In genomic region chr7:100016209-100016901, GRCh38 we compare ENCODE assay signal across 8 cellular contexts. TPM values are rescaled to one million over a fixed set of nuclear protein-coding genes. Genes with fewer than 3 reads are reported as not detected.
DNase-seq lines count a peak whose midpoint lies in the region; ATAC-seq and TF ChIP-seq lines count a peak whose summit lies in the region.

No MANE protein-coding gene starts in this region.

- peak overlapping the region; percentile 92 for H3K9ac ChIP-seq in NT2/D1 (ENCODE audit: insufficient read length, low read depth)

- CTCF ChIA-PET in Caco-2 (lab: Charles Lee), result interaction anchor here (0.7 kb wide), 1 partner anchor 66 kb away, joined by 3 read pairs; no protein-coding TSS in a partner anchor

- H3K9me3 Mint-ChIP-seq in Caco-2 (ENCODE audit: unreplicated experiment), result no peaks in the 10 kb centered on the region

- TF ChIP-seq POLR2A in GM18505 (IDR thresholded peaks at IDR 0.05; ENCODE audit: borderline replicate concordance, extremely low read depth, insufficient read depth, insufficient read length), result no peak

- no peaks in the 10 kb centered on the region for H3K36me3 ChIP-seq in Caco-2 (ENCODE audit: control insufficient read depth, insufficient read depth, low read length)
- H3K36me3 ChIP-seq in NT2/D1 (ENCODE audit: insufficient read depth, insufficient read length, low read length), result peaks cover 18% of the 10 kb centered on the region
- peaks cover 6% of the 10 kb centered on the region for H3K36me3 ChIP-seq in effector memory CD4-positive, alpha-beta T cell (ENCODE audit: control insufficient read depth, insufficient read depth, low read length)
- H3K36me3 ChIP-seq in mucosa of descending colon (ENCODE audit: low read depth), result no peaks in the 10 kb centered on the region

- H3K4me3 Mint-ChIP-seq in Caco-2 (ENCODE audit: unreplicated experiment), result peak overlapping the region; percentile 91

- ATAC-seq in mucosa of descending colon, result peak; percentile 52
- ATAC-seq in GM18505 (IDR thresholded peaks at IDR 0.05; ENCODE audit: unreplicated experiment), result no peak

- intact Hi-C loops in Caco-2 (cut with micrococcal nuclease; ENCODE audit: unreplicated experiment), result loop anchor here (1.0 kb wide), 1 partner anchor 37 kb away; no protein-coding TSS in a partner anchor
- intact Hi-C loops in mucosa of descending colon (cut with DNase I, micrococcal nuclease), result no loop called here

- H3K4me3 ChIP-seq in Caco-2 (ENCODE audit: low read depth, low read length), result peak overlapping the region; percentile 82
- H3K4me3 ChIP-seq in NT2/D1 (ENCODE audit: insufficient read length, low read depth), result peak overlapping the region; percentile 88
- peak overlapping the region; percentile 91 for H3K4me3 ChIP-seq in effector memory CD4-positive, alpha-beta T cell (ENCODE audit: insufficient read depth, low read depth, low read length, poor library complexity, severe bottlenecking)
- peak overlapping the region; percentile 98 for H3K4me3 ChIP-seq in mucosa of descending colon

- peak overlapping the region; percentile 90 for H3K27ac Mint-ChIP-seq in Caco-2 (ENCODE audit: unreplicated experiment)

- H3K4me1 ChIP-seq in Caco-2, result peaks cover 18% of the 10 kb centered on the region
- H3K4me1 ChIP-seq in NT2/D1 (ENCODE audit: insufficient read depth, insufficient read length), result no peaks in the 10 kb centered on the region
- peaks cover 15% of the 10 kb centered on the region for H3K4me1 ChIP-seq in effector memory CD4-positive, alpha-beta T cell (ENCODE audit: control insufficient read depth, insufficient read depth, low read length, poor library complexity, severe bottlenecking)
- peaks cover 40% of the 10 kb centered on the region for H3K4me1 ChIP-seq in mucosa of descending colon (ENCODE audit: low read depth)

- peaks cover 14% of the 10 kb centered on the region for H3K4me1 Mint-ChIP-seq in Caco-2 (ENCODE audit: low read depth, unreplicated experiment)

- peak in 1 of 2 experiments; percentile 11 for TF ChIP-seq CTCF in Caco-2 (IDR thresholded peaks at IDR 0.05; ENCODE audit: insufficient read depth in 1 of 2, low read depth in 1 of 2, low read length in 1 of 2, severe bottlenecking in 1 of 2, unreplicated experiment in 1 of 2)
- no peak for TF ChIP-seq CTCF in mucosa of descending colon (IDR thresholded peaks at IDR 0.05)

- TSS peak; percentile 65 for BruUV-seq in Caco-2 (replicated peaks; lab: Mats Ljungman, UMichigan)

- H3K9me3 ChIP-seq in Caco-2 (no peaks in the 10 kb centered on the region), NT2/D1 (ENCODE audit: insufficient read depth, low read length) (no peaks in the 10 kb centered on the region), mucosa of descending colon (no peaks in the 10 kb centered on the region)
- H3K9me3 ChIP-seq in effector memory CD4-positive, alpha-beta T cell (ENCODE audit: control insufficient read depth, low read length), result no peaks in the 10 kb centered on the region

- peaks cover 43% of the 10 kb centered on the region for H3K36me3 Mint-ChIP-seq in Caco-2 (ENCODE audit: insufficient read depth, unreplicated experiment)

- DNase-seq in Caco-2 (no peak), NT2/D1 (ENCODE audit: low read depth, low spot score) (no peak), mucosa of descending colon (peak in 1 of 3 donors; percentile 62), NCI-H1694 (lab: John Stamatoyannopoulos, UW) (no peak), COR-L47 (lab: John Stamatoyannopoulos, UW) (no peak)
- no peak for DNase-seq in effector memory CD4-positive, alpha-beta T cell
- DNase-seq in stimulated activated CD8-positive, alpha-beta memory T cell treated with anti-CD3 and anti-CD28 coated beads, Interleukin-4, amount 100 ng/mL, for 48 hours, result no peak

- peak overlapping the region; percentile 89 for H3K27ac ChIP-seq in effector memory CD4-positive, alpha-beta T cell (ENCODE audit: insufficient read depth, low read length, poor library complexity, severe bottlenecking)

- H3K27me3 ChIP-seq in Caco-2 (replicated peaks; ENCODE audit: control insufficient read depth, insufficient read depth, low read length) (no peaks in the 10 kb centered on the region), NT2/D1 (ENCODE audit: insufficient read depth, insufficient read length) (no peaks in the 10 kb centered on the region)
- no peaks in the 10 kb centered on the region for H3K27me3 ChIP-seq in effector memory CD4-positive, alpha-beta T cell (replicated peaks; ENCODE audit: control insufficient read depth, insufficient read depth, low read length, poor library complexity, severe bottlenecking)

- H3K27me3 Mint-ChIP-seq in Caco-2 (ENCODE audit: insufficient read depth, unreplicated experiment), result no peaks in the 10 kb centered on the region

- POLR2A ChIA-PET in Caco-2 (lab: Charles Lee), result interaction anchor here (1.7 to 1.9 kb wide), 2 partner anchors 13 to 19 kb away, joined by 10 to 11 read pairs; no protein-coding TSS in a partner anchor

RNA-seq across cellular contexts. Expression of gene ZKSCAN1, which starts 1.0 kb away (rescaled TPM):
- total RNA-seq in Caco-2 (2022), result 44.8 and 47.5 TPM in 2 replicates
- 100 to 1,000 TPM; 105 to 153 (median 129) TPM for total RNA-seq in mucosa of descending colon

RNA-seq across cellular contexts. Expression of gene ZSCAN21, which starts 33.2 kb away (rescaled TPM):
- total RNA-seq in Caco-2 (2022) (15.2 and 16.7 TPM in 2 replicates), mucosa of descending colon (10 to 100 TPM in 1 of 3 donors, 1 to 10 TPM in 2; 6.9 to 13.9 (median 7.7) TPM)

RNA-seq across cellular contexts. Expression of gene AZGP1, which starts 40.5 kb away (rescaled TPM):
- total RNA-seq in Caco-2 (2022), result not detected in 2 replicates
- total RNA-seq in mucosa of descending colon, result 1 to 10 TPM; 3.8 to 7.9 (median 6.0) TPM
